In the genomic region with DNA sequence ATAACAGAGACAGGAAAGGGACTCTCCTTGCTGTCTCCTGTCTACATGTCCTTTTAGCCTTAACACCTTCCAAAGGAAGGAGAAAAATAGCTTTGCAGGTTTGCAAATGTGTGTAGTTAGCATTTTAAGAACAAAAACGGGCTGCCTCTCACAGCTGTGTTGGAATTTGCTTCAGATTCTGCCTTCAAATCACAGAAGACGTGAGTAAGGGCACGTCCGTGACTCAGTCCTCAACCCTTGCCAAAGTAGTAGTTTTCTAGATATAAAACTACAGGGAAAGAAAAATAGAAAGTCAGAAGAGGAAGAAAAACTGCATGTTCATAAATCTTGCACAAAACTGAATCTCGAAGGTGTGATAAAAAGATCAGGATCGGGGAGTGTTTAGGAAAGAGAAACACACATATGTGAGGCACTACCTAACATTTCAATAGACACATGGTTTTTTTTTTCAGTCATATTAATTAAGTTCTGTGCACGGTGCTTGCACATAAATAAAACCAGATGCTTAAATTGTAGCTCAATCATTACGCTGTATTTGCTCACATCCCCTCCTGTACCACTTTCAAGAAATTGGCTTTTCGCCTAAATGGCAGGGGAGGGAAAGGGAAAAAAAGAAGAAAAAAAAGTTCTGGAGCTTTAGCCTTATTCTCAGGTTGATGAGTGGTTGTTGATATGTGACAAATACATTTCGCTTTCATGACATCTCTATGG, we compare ENCODE assay signal across 10 cellular contexts.
DNase-seq lines count a peak whose midpoint lies in the region; TF ChIP-seq lines count a peak whose summit lies in the region.
"Had no signal": no experiment of that assay in that cellular context is flagged by ENCODE, and none has a peak within 500 bp of the region (broad histone marks: within the 10 kb centered on the region; RNA-seq: fewer than 3 reads in every experiment).

No MANE protein-coding gene starts in this region.

- peak overlapping the region; percentile 73 for H3K4me3 ChIP-seq in GM23248
- H3K4me3 ChIP-seq in esophagus muscularis mucosa: peak overlapping the region; percentile 11 to 35 (median 22)
- no peak overlapping the region for H3K4me3 ChIP-seq in trophoblast cell (ENCODE audit: low read depth, low read length)
- no peak overlapping the region for H3K4me3 ChIP-seq in PC-9

- H3K4me2 ChIP-seq in GM23248 (ENCODE audit: unreplicated experiment): peak overlapping the region; percentile 93
- H3K4me2 ChIP-seq in trophoblast cell (ENCODE audit: low read length): no peak overlapping the region
- H3K4me2 ChIP-seq in PC-9: no peak overlapping the region

- H3K9me2 ChIP-seq in GM23248 (ENCODE audit: insufficient read depth) (no peaks in the 10 kb centered on the region), PC-9 (ENCODE audit: insufficient read depth) (no peaks in the 10 kb centered on the region)

- H3K36me3 ChIP-seq in GM23248 (ENCODE audit: low read depth): no peaks in the 10 kb centered on the region
- no peaks in the 10 kb centered on the region for H3K36me3 ChIP-seq in esophagus muscularis mucosa
- no peaks in the 10 kb centered on the region for H3K36me3 ChIP-seq in trophoblast cell (ENCODE audit: control insufficient read depth in 1 of 2, insufficient read depth in 2 of 2, low read length in 2 of 2)
- H3K36me3 ChIP-seq in PC-9 (ENCODE audit: low read depth): no peaks in the 10 kb centered on the region

- no peak for TF ChIP-seq EP300 in esophagus muscularis mucosa (IDR thresholded peaks at IDR 0.05)

- H3K9me3 ChIP-seq in GM23248 (ENCODE audit: low read depth) (no peaks in the 10 kb centered on the region), esophagus muscularis mucosa (no peaks in the 10 kb centered on the region), trophoblast cell (ENCODE audit: insufficient read depth, low read depth, low read length) (no peaks in the 10 kb centered on the region), PC-9 (ENCODE audit: insufficient read depth, low read depth) (no peaks in the 10 kb centered on the region)

- POLR2A ChIA-PET in PC-9 (lab: Charles Lee; ENCODE audit: unreplicated experiment): interaction anchor here (0.6 kb wide), 1 partner anchor 281 kb away, joined by 3 read pairs; no protein-coding TSS in a partner anchor

- DNase-seq in GM23248: peak; percentile 88
- peak; percentile 12 for DNase-seq in OCI-M1 (lab: John Stamatoyannopoulos, UW)
- no peak for DNase-seq in esophagus muscularis mucosa (ENCODE audit: extremely low spot score)
- DNase-seq in trophoblast cell: no peak
- no peak for DNase-seq in NCI-H2227 treated with DMSO at 0.1 percent for 48 hours (lab: John Stamatoyannopoulos, UW)
- no peak for DNase-seq in PC-9
- no peak for DNase-seq in middle frontal gyrus (ENCODE audit: extremely low spot score, low spot score)
- no peak for DNase-seq in caudate nucleus (lab: John Stamatoyannopoulos, UW)
- DNase-seq: activated effector memory CD4-positive, alpha-beta T cell treated with Interleukin-2 at 50 U/mL for 16 hours; GDM1 had no signal

- H2BK120ac ChIP-seq in trophoblast cell (ENCODE audit: insufficient read depth, low read length, poor library complexity): no peak overlapping the region

- no peak overlapping the region for H4K91ac ChIP-seq in trophoblast cell (ENCODE audit: low read depth, low read length)

- H3K27ac ChIP-seq in GM23248 (peak overlapping the region; percentile 59), esophagus muscularis mucosa (replicated peaks in 1 of 4) (peak overlapping the region; percentile 32 to 49 (median 38)), trophoblast cell (ENCODE audit: low read depth, low read length) (no peak overlapping the region), PC-9 (no peak overlapping the region), caudate nucleus (ENCODE audit: low read depth, low read length) (no peak overlapping the region)

- TF ChIP-seq CTCF in esophagus muscularis mucosa (IDR thresholded peaks at IDR 0.05) (no peak), PC-9 (conservative IDR thresholded peaks at IDR 0.05) (no peak)

- BruUV-seq in PC-9 (replicated peaks; lab: Mats Ljungman, UMichigan): no TSS peak

- H2AFZ ChIP-seq in GM23248 (peak overlapping the region; percentile 76), trophoblast cell (ENCODE audit: insufficient read depth, low read length, poor library complexity) (no peak overlapping the region), PC-9 (no peak overlapping the region)

- no peak overlapping the region for H2BK12ac ChIP-seq in trophoblast cell (ENCODE audit: low read length)

- H3K4ac ChIP-seq in trophoblast cell (ENCODE audit: low read depth, low read length): no peak overlapping the region

- peak overlapping the region; percentile 40 for H2BK5ac ChIP-seq in trophoblast cell (ENCODE audit: low read depth, low read length, poor library complexity)

- intact Hi-C loops in esophagus muscularis mucosa (cut with DNase I) (no loop called here), PC-9 (cut with micrococcal nuclease; ENCODE audit: unreplicated experiment) (no loop called here)

- no peak overlapping the region for H4K8ac ChIP-seq in trophoblast cell (ENCODE audit: low read depth, low read length)

- CTCF ChIA-PET in PC-9 (lab: Charles Lee): no interaction called here

- peaks cover 2% of the 10 kb centered on the region for H3K79me1 ChIP-seq in trophoblast cell (ENCODE audit: low read length)

- H3K18ac ChIP-seq in trophoblast cell (ENCODE audit: low read length): no peak overlapping the region

- peaks cover 18% of the 10 kb centered on the region for H3K4me1 ChIP-seq in GM23248 (ENCODE audit: insufficient read depth)
- peaks cover 2 to 32% (median 22%) of the 10 kb centered on the region in 4 donors for H3K4me1 ChIP-seq in esophagus muscularis mucosa
- peaks cover 0 to 6% of the 10 kb centered on the region in 2 experiments for H3K4me1 ChIP-seq in trophoblast cell (ENCODE audit: control insufficient read depth in 1 of 2, insufficient read depth in 2 of 2, low read length in 2 of 2)
- peaks cover 2% of the 10 kb centered on the region; the same call in 1 of the 2 replicates for H3K4me1 ChIP-seq in PC-9 (replicated peaks; ENCODE audit: insufficient read depth)

- TF ChIP-seq POLR2A in esophagus muscularis mucosa (IDR thresholded peaks at IDR 0.05; ENCODE audit: low read depth): no peak

- no peaks in the 10 kb centered on the region for H4K20me1 ChIP-seq in GM23248 (ENCODE audit: insufficient read depth)
- no peaks in the 10 kb centered on the region for H4K20me1 ChIP-seq in PC-9 (ENCODE audit: insufficient read depth)

- H3F3A ChIP-seq in GM23248 (ENCODE audit: insufficient read depth) (peaks cover 28% of the 10 kb centered on the region), PC-9 (ENCODE audit: insufficient read depth, low read depth) (no peaks in the 10 kb centered on the region)

- H3K79me2 ChIP-seq in GM23248 (ENCODE audit: insufficient read depth) (no peaks in the 10 kb centered on the region), trophoblast cell (ENCODE audit: control insufficient read depth, insufficient read depth, low read length, poor library complexity) (no peaks in the 10 kb centered on the region), PC-9 (ENCODE audit: low read depth) (no peaks in the 10 kb centered on the region)

- no peak overlapping the region for H3K14ac ChIP-seq in trophoblast cell (ENCODE audit: low read length)

- H2AK5ac ChIP-seq in trophoblast cell (ENCODE audit: low read length): no peak overlapping the region

- H3K9ac ChIP-seq in GM23248 (peak overlapping the region; percentile 46), trophoblast cell (ENCODE audit: low read length) (no peak overlapping the region)

- no peak overlapping the region for H3K23ac ChIP-seq in trophoblast cell (ENCODE audit: low read length)

- in situ Hi-C loops in GM23248 (cut with MboI): no loop called here

- H4K12ac ChIP-seq in trophoblast cell (ENCODE audit: low read depth, low read length): no peak overlapping the region

- 2% methylated on average over 10 of the region's 10 CpGs for WGBS in GM23248 (ENCODE audit: low coverage in 1 of 2, low lambda C conversion rate in 2 of 2, missing lambda C conversion rate in 2 of 2), 2 experiments
- WGBS in esophagus muscularis mucosa: 24% methylated on average over 10 of the region's 10 CpGs
- WGBS in trophoblast cell (ENCODE audit: extremely low coverage, insufficient coverage, insufficient read length): no CpG with 5 or more reads among the region's 10 CpGs

- no peaks in the 10 kb centered on the region for H3K27me3 ChIP-seq in GM23248 (replicated peaks; ENCODE audit: insufficient read depth)
- H3K27me3 ChIP-seq in esophagus muscularis mucosa: no peaks in the 10 kb centered on the region
- no peaks in the 10 kb centered on the region for H3K27me3 ChIP-seq in trophoblast cell (ENCODE audit: insufficient read depth, low read length)
- no peaks in the 10 kb centered on the region for H3K27me3 ChIP-seq in PC-9 (ENCODE audit: insufficient read depth, low read depth)

Comparison
In these comparisons a context has a peak if more than half of its experiments do, and no peak if none do; other contexts are left out.
1. DNase-seq: peak in GM23248 (single experiment) and OCI-M1 (single experiment); none in esophagus muscularis mucosa (single experiment), trophoblast cell (0 of 2), NCI-H2227 treated with DMSO at 0.1 percent for 48 hours (single experiment), PC-9 (0 of 2), middle frontal gyrus (single experiment) and caudate nucleus (0 of 61).
2. H3K27ac ChIP-seq: peak in GM23248 (single experiment) and esophagus muscularis mucosa (4 of 4); none in trophoblast cell (single experiment), PC-9 (single experiment) and caudate nucleus (single experiment).
3. H3K4me3 ChIP-seq: peak in GM23248 (single experiment) and esophagus muscularis mucosa (4 of 4); none in trophoblast cell (single experiment) and PC-9 (single experiment).